3 cellular contexts compared by ENCODE assay signal in the genomic region with DNA sequence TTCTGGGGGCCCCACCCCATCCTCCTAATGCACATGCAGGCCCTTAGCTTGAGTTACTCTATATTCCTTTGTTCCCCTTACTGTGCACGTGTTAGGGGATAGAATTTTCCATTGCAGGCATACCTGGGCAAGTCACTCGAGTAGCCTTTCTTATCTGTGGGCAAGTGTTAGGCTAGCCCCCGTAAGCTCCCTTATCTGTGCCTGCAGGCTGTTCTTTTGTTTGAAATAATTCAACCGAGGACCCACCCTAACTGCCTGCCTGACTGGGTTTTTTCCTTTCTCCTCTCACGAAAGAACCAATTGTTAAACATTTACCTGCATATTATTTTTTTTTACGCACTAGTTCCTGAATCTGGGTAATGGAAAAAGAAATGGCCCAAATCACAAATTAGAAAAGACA.
TF ChIP-seq lines count a peak whose summit lies in the region.

No MANE protein-coding gene starts in this region.

TF ChIP-seq in HepG2, 621 proteins besides CTCF, POLR2A, EP300 and RAD21:
- no peak for TF ChIP-seq RFXAP (CRISPR knock-in tag; IDR thresholded peaks at IDR 0.05; ENCODE audit: borderline replicate concordance)
- TF ChIP-seq ZC3H4 (CRISPR knock-in tag; IDR thresholded peaks at IDR 0.05; ENCODE audit: borderline replicate concordance): no peak
- peak; percentile 21 for TF ChIP-seq ZFP36 (IDR thresholded peaks at IDR 0.05; ENCODE audit: borderline replicate concordance, low read depth, low read length, partially characterized antibody)
- TF ChIP-seq SAFB2 (CRISPR knock-in tag; IDR thresholded peaks at IDR 0.05; ENCODE audit: borderline replicate concordance, low read depth): no peak
- TF ChIP-seq, protein P1, sequence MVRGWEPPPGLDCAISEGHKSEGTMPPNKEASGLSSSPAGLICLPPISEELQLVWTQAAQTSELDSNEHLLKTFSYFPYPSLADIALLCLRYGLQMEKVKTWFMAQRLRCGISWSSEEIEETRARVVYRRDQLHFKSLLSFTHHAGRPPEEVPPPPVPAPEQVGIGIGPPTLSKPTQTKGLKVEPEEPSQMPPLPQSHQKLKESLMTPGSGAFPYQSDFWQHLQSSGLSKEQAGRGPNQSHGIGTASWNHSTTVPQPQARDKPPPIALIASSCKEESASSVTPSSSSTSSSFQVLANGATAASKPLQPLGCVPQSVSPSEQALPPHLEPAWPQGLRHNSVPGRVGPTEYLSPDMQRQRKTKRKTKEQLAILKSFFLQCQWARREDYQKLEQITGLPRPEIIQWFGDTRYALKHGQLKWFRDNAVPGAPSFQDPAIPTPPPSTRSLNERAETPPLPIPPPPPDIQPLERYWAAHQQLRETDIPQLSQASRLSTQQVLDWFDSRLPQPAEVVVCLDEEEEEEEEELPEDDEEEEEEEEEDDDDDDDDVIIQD (CRISPR knock-in tag; IDR thresholded peaks at IDR 0.05; ENCODE audit: low read depth): no peak

TF ChIP-seq in GM23338, 12 proteins besides CTCF, POLR2A, EP300 and RAD21:
- TF ChIP-seq ZNF331 (CRISPR knock-in tag; IDR thresholded peaks at IDR 0.05; ENCODE audit: low read depth): no peak
- TF ChIP-seq, protein P2, sequence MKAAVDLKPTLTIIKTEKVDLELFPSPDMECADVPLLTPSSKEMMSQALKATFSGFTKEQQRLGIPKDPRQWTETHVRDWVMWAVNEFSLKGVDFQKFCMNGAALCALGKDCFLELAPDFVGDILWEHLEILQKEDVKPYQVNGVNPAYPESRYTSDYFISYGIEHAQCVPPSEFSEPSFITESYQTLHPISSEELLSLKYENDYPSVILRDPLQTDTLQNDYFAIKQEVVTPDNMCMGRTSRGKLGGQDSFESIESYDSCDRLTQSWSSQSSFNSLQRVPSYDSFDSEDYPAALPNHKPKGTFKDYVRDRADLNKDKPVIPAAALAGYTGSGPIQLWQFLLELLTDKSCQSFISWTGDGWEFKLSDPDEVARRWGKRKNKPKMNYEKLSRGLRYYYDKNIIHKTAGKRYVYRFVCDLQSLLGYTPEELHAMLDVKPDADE (IDR thresholded peaks at IDR 0.05): no peak
- no peak for TF ChIP-seq EZH2phosphoT487 (IDR thresholded peaks at IDR 0.05; ENCODE audit: unreplicated experiment)
- no peak for TF ChIP-seq POLR2AphosphoS5 (IDR thresholded peaks at IDR 0.05; ENCODE audit: low read depth)
- TF ChIP-seq STAT1 (IDR thresholded peaks at IDR 0.05; ENCODE audit: unreplicated experiment): no peak
- TF ChIP-seq ZNF114 (CRISPR knock-in tag; IDR thresholded peaks at IDR 0.05): no peak

TF ChIP-seq in K562, 482 proteins besides CTCF, POLR2A, EP300 and RAD21:
- TF ChIP-seq, protein P2 (conservative IDR thresholded peaks at IDR 0.05; ENCODE audit: control insufficient read depth, low read depth, low read length): no peak
- no peak for TF ChIP-seq CHCHD3 (CRISPR knock-in tag; IDR thresholded peaks at IDR 0.05)
- TF ChIP-seq KAT7 (CRISPR knock-in tag; IDR thresholded peaks at IDR 0.05; ENCODE audit: borderline replicate concordance): no peak
- TF ChIP-seq HDAC1 (IDR thresholded peaks at IDR 0.05): no peak
- TF ChIP-seq GABPB2 (CRISPR knock-in tag; conservative IDR thresholded peaks at IDR 0.05): no peak
- no peak for TF ChIP-seq ESRRB (CRISPR knock-in tag; IDR thresholded peaks at IDR 0.05; ENCODE audit: borderline replicate concordance)
- TF ChIP-seq, protein P3, sequence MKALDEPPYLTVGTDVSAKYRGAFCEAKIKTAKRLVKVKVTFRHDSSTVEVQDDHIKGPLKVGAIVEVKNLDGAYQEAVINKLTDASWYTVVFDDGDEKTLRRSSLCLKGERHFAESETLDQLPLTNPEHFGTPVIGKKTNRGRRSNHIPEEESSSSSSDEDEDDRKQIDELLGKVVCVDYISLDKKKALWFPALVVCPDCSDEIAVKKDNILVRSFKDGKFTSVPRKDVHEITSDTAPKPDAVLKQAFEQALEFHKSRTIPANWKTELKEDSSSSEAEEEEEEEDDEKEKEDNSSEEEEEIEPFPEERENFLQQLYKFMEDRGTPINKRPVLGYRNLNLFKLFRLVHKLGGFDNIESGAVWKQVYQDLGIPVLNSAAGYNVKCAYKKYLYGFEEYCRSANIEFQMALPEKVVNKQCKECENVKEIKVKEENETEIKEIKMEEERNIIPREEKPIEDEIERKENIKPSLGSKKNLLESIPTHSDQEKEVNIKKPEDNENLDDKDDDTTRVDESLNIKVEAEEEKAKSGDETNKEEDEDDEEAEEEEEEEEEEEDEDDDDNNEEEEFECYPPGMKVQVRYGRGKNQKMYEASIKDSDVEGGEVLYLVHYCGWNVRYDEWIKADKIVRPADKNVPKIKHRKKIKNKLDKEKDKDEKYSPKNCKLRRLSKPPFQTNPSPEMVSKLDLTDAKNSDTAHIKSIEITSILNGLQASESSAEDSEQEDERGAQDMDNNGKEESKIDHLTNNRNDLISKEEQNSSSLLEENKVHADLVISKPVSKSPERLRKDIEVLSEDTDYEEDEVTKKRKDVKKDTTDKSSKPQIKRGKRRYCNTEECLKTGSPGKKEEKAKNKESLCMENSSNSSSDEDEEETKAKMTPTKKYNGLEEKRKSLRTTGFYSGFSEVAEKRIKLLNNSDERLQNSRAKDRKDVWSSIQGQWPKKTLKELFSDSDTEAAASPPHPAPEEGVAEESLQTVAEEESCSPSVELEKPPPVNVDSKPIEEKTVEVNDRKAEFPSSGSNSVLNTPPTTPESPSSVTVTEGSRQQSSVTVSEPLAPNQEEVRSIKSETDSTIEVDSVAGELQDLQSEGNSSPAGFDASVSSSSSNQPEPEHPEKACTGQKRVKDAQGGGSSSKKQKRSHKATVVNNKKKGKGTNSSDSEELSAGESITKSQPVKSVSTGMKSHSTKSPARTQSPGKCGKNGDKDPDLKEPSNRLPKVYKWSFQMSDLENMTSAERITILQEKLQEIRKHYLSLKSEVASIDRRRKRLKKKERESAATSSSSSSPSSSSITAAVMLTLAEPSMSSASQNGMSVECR (CRISPR knock-in tag; IDR thresholded peaks at IDR 0.05): no peak
- no peak for TF ChIP-seq TAF1 (IDR thresholded peaks at IDR 0.05; ENCODE audit: control insufficient read depth, extremely low read depth, insufficient read depth, low read length, severe bottlenecking)
- peak; percentile 41; the same call in 1 of the 2 replicates for TF ChIP-seq SOX6 (IDR thresholded peaks at IDR 0.05)
- TF ChIP-seq, protein P4, sequence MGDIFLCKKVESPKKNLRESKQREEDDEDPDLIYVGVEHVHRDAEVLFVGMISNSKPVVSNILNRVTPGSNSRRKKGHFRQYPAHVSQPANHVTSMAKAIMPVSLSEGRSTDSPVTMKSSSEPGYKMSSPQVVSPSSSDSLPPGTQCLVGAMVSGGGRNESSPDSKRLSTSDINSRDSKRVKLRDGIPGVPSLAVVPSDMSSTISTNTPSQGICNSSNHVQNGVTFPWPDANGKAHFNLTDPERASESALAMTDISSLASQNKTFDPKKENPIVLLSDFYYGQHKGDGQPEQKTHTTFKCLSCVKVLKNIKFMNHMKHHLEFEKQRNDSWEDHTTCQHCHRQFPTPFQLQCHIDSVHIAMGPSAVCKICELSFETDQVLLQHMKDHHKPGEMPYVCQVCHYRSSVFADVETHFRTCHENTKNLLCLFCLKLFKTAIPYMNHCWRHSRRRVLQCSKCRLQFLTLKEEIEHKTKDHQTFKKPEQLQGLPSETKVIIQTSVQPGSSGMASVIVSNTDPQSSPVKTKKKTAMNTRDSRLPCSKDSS (IDR thresholded peaks at IDR 0.05; ENCODE audit: low read depth, partially characterized antibody): peak; percentile 76
- TF ChIP-seq PTRF (tag; IDR thresholded peaks at IDR 0.05): no peak
- no peak for TF ChIP-seq ZNF76 (CRISPR knock-in tag; IDR thresholded peaks at IDR 0.05; ENCODE audit: borderline replicate concordance)
- TF ChIP-seq CBX5 (IDR thresholded peaks at IDR 0.05; ENCODE audit: borderline replicate concordance, low read depth): no peak
- no peak for TF ChIP-seq NR3C1 (CRISPR knock-in tag; IDR thresholded peaks at IDR 0.05)
- no peak for TF ChIP-seq RNF2 (IDR thresholded peaks at IDR 0.05)
- TF ChIP-seq CBX3 (IDR thresholded peaks at IDR 0.05; ENCODE audit: borderline replicate concordance in 1 of 2, low read length in 2 of 2): peak in 1 of 2 experiments; percentile 67; a peak in 1 of 3 replicates
- no peak for TF ChIP-seq ZNF133 (CRISPR knock-in tag; IDR thresholded peaks at IDR 0.05)
- no peak for TF ChIP-seq ASH1L (IDR thresholded peaks at IDR 0.05; ENCODE audit: borderline replicate concordance, low read depth, partially characterized antibody)
- peak; percentile 68 for TF ChIP-seq CBFA2T3 (IDR thresholded peaks at IDR 0.05)
- TF ChIP-seq, protein P5, sequence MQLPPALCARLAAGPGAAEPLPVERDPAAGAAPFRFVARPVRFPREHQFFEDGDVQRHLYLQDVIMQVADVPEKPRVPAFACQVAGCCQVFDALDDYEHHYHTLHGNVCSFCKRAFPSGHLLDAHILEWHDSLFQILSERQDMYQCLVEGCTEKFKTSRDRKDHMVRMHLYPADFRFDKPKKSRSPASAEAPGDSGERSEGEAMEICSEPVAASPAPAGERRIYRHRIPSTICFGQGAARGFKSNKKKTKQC (CRISPR knock-in tag; IDR thresholded peaks at IDR 0.05): no peak
- no peak for TF ChIP-seq MCM7 (IDR thresholded peaks at IDR 0.05)
- TF ChIP-seq, protein P6, sequence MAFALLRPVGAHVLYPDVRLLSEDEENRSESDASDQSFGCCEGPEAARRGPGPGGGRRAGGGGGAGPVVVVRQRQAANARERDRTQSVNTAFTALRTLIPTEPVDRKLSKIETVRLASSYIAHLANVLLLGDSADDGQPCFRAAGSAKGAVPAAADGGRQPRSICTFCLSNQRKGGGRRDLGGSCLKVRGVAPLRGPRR (CRISPR knock-in tag; IDR thresholded peaks at IDR 0.05): no peak
- TF ChIP-seq MEF2D (tag; conservative IDR thresholded peaks at IDR 0.05; ENCODE audit: low read depth): no peak
- TF ChIP-seq, protein P7, sequence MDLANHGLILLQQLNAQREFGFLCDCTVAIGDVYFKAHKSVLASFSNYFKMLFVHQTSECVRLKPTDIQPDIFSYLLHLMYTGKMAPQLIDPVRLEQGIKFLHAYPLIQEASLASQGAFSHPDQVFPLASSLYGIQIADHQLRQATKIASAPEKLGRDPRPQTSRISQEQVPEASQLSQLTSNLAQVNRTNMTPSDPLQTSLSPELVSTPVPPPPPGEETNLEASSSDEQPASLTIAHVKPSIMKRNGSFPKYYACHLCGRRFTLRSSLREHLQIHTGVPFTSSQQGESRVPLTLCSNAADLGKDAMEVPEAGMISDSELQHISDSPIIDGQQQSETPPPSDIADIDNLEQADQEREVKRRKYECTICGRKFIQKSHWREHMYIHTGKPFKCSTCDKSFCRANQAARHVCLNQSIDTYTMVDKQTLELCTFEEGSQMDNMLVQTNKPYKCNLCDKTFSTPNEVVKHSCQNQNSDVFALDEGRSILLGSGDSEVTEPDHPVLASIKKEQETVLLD (IDR thresholded peaks at IDR 0.05): no peak
- peak; percentile 41 for TF ChIP-seq CBFA2T2 (conservative IDR thresholded peaks at IDR 0.05)
- TF ChIP-seq RFX7 (CRISPR knock-in tag; IDR thresholded peaks at IDR 0.05): no peak
- TF ChIP-seq ZNF263 (CRISPR knock-in tag; IDR thresholded peaks at IDR 0.05; ENCODE audit: borderline replicate concordance): no peak
- peak; percentile 68 for TF ChIP-seq ZFP36 (IDR thresholded peaks at IDR 0.05; ENCODE audit: low read depth, low read length, partially characterized antibody)
- TF ChIP-seq BRF1 (IDR thresholded peaks at IDR 0.05; ENCODE audit: borderline replicate concordance, extremely low read depth, insufficient read length): no peak
- peak; percentile 80 to 83; a peak in 3 of 4 replicates for TF ChIP-seq TRIM24 (IDR thresholded peaks at IDR 0.05)
- peak; percentile 37; the same call in 1 of the 2 replicates for TF ChIP-seq ARID1B (IDR thresholded peaks at IDR 0.05)
- no peak for TF ChIP-seq FOXK2 (conservative IDR thresholded peaks at IDR 0.05 in 1 of 2, IDR thresholded peaks at IDR 0.05 in 1 of 2; ENCODE audit: low read depth in 2 of 2)
- TF ChIP-seq ZNF561 (CRISPR knock-in tag; conservative IDR thresholded peaks at IDR 0.05): no peak
- TF ChIP-seq, protein P8, sequence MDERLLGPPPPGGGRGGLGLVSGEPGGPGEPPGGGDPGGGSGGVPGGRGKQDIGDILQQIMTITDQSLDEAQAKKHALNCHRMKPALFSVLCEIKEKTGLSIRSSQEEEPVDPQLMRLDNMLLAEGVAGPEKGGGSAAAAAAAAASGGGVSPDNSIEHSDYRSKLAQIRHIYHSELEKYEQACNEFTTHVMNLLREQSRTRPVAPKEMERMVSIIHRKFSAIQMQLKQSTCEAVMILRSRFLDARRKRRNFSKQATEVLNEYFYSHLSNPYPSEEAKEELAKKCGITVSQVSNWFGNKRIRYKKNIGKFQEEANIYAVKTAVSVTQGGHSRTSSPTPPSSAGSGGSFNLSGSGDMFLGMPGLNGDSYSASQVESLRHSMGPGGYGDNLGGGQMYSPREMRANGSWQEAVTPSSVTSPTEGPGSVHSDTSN (CRISPR knock-in tag; IDR thresholded peaks at IDR 0.05; ENCODE audit: low read depth): no peak
- TF ChIP-seq, protein P8 (tag; conservative IDR thresholded peaks at IDR 0.05; ENCODE audit: low read depth): no peak
- TF ChIP-seq TRIM28 (IDR thresholded peaks at IDR 0.05): peak; percentile 59; the same call in 1 of the 2 replicates
- TF ChIP-seq TAL1 (IDR thresholded peaks at IDR 0.05): peak; percentile 38; the same call in 1 of the 2 replicates
